1 cellular context compared by ENCODE assay signal in the genomic region with DNA sequence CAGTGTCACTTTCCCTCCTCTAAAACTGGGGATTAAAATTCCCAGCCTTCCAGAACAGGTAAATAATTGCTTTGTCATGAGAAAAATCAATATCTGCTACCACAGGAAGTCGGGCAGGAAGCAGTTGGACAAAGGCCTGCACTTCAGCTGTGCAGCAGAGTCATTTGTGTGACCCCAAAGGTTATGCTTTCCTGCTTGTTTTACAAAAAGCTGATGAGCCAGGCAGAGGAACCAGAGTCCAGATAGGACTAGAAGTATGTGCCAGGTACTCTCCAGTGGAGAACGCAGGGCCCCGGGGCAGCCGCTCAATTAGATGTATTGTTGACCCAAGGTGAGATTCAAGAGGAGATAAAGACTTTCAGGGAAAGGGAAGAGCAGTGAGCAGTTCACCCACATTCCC.
TF ChIP-seq lines count a peak whose summit lies in the region.

No MANE protein-coding gene starts in this region.

TF ChIP-seq in HepG2, 621 proteins besides CTCF, POLR2A, EP300 and RAD21 (continued from another document and continues in another):
- TF ChIP-seq, protein P1, sequence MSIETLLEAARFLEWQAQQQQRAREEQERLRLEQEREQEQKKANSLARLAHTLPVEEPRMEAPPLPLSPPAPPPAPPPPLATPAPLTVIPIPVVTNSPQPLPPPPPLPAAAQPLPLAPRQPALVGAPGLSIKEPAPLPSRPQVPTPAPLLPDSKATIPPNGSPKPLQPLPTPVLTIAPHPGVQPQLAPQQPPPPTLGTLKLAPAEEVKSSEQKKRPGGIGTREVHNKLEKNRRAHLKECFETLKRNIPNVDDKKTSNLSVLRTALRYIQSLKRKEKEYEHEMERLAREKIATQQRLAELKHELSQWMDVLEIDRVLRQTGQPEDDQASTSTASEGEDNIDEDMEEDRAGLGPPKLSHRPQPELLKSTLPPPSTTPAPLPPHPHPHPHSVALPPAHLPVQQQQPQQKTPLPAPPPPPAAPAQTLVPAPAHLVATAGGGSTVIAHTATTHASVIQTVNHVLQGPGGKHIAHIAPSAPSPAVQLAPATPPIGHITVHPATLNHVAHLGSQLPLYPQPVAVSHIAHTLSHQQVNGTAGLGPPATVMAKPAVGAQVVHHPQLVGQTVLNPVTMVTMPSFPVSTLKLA (IDR thresholded peaks at IDR 0.05) = no peak
- TF ChIP-seq ZNF251 (CRISPR knock-in tag; IDR thresholded peaks at IDR 0.05) = no peak
- peak; percentile 80 for TF ChIP-seq HNF1B (CRISPR knock-in tag; IDR thresholded peaks at IDR 0.05)
- TF ChIP-seq, protein P2, sequence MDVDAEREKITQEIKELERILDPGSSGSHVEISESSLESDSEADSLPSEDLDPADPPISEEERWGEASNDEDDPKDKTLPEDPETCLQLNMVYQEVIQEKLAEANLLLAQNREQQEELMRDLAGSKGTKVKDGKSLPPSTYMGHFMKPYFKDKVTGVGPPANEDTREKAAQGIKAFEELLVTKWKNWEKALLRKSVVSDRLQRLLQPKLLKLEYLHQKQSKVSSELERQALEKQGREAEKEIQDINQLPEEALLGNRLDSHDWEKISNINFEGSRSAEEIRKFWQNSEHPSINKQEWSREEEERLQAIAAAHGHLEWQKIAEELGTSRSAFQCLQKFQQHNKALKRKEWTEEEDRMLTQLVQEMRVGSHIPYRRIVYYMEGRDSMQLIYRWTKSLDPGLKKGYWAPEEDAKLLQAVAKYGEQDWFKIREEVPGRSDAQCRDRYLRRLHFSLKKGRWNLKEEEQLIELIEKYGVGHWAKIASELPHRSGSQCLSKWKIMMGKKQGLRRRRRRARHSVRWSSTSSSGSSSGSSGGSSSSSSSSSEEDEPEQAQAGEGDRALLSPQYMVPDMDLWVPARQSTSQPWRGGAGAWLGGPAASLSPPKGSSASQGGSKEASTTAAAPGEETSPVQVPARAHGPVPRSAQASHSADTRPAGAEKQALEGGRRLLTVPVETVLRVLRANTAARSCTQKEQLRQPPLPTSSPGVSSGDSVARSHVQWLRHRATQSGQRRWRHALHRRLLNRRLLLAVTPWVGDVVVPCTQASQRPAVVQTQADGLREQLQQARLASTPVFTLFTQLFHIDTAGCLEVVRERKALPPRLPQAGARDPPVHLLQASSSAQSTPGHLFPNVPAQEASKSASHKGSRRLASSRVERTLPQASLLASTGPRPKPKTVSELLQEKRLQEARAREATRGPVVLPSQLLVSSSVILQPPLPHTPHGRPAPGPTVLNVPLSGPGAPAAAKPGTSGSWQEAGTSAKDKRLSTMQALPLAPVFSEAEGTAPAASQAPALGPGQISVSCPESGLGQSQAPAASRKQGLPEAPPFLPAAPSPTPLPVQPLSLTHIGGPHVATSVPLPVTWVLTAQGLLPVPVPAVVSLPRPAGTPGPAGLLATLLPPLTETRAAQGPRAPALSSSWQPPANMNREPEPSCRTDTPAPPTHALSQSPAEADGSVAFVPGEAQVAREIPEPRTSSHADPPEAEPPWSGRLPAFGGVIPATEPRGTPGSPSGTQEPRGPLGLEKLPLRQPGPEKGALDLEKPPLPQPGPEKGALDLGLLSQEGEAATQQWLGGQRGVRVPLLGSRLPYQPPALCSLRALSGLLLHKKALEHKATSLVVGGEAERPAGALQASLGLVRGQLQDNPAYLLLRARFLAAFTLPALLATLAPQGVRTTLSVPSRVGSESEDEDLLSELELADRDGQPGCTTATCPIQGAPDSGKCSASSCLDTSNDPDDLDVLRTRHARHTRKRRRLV (CRISPR knock-in tag; IDR thresholded peaks at IDR 0.05) = no peak
- TF ChIP-seq ZNF34 (CRISPR knock-in tag; IDR thresholded peaks at IDR 0.05; ENCODE audit: borderline replicate concordance) = no peak
- no peak for TF ChIP-seq NFATC3 (CRISPR knock-in tag; IDR thresholded peaks at IDR 0.05)
- TF ChIP-seq, protein P3, sequence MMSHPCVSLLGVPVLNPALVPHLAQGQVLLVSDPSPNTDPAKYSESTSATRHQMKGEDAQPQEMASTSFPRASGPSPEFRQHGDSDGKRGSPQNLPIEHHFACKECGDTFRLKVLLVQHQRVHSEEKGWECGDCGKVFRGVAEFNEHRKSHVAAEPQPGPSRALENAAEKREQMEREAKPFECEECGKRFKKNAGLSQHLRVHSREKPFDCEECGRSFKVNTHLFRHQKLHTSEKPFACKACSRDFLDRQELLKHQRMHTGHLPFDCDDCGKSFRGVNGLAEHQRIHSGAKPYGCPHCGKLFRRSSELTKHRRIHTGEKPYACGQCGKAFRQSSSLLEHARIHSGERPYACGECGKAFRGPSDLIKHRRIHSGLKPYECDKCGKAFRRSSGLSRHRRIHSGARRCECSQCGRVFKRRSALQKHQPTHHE (CRISPR knock-in tag; IDR thresholded peaks at IDR 0.05; ENCODE audit: borderline replicate concordance) = no peak
- TF ChIP-seq HOXA3 (CRISPR knock-in tag; IDR thresholded peaks at IDR 0.05) = peak; percentile 66
- TF ChIP-seq ZNF577 (CRISPR knock-in tag; IDR thresholded peaks at IDR 0.05; ENCODE audit: borderline replicate concordance, low read depth) = no peak
- TF ChIP-seq SRSF4 (IDR thresholded peaks at IDR 0.05; ENCODE audit: low read depth, low read length, poor library complexity, severe bottlenecking) = no peak
- TF ChIP-seq NCOA2 (CRISPR knock-in tag; IDR thresholded peaks at IDR 0.05) = peak; percentile 81
- TF ChIP-seq ZFY (CRISPR knock-in tag; IDR thresholded peaks at IDR 0.05) = peak; percentile 62
- TF ChIP-seq PHB2 (IDR thresholded peaks at IDR 0.05; ENCODE audit: partially characterized antibody) = no peak
- TF ChIP-seq MAFF (IDR thresholded peaks at IDR 0.05; ENCODE audit: low read depth, low read length) = peak; percentile 87
- TF ChIP-seq ZNF878 (CRISPR knock-in tag; IDR thresholded peaks at IDR 0.05) = peak; percentile 52; the same call in 1 of the 2 replicates
- peak; percentile 75; the same call in 1 of the 2 replicates for TF ChIP-seq ZNF142 (CRISPR knock-in tag; IDR thresholded peaks at IDR 0.05)
- no peak for TF ChIP-seq SMYD3 (CRISPR knock-in tag; IDR thresholded peaks at IDR 0.05)
- no peak for TF ChIP-seq DR1 (CRISPR knock-in tag; IDR thresholded peaks at IDR 0.05)
- no peak for TF ChIP-seq ZNF546 (CRISPR knock-in tag; conservative IDR thresholded peaks at IDR 0.05)
- TF ChIP-seq, protein P4, sequence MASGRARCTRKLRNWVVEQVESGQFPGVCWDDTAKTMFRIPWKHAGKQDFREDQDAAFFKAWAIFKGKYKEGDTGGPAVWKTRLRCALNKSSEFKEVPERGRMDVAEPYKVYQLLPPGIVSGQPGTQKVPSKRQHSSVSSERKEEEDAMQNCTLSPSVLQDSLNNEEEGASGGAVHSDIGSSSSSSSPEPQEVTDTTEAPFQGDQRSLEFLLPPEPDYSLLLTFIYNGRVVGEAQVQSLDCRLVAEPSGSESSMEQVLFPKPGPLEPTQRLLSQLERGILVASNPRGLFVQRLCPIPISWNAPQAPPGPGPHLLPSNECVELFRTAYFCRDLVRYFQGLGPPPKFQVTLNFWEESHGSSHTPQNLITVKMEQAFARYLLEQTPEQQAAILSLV (CRISPR knock-in tag; IDR thresholded peaks at IDR 0.05; ENCODE audit: borderline replicate concordance) = no peak
- TF ChIP-seq PHF20 (CRISPR knock-in tag; IDR thresholded peaks at IDR 0.05) = no peak
- no peak for TF ChIP-seq ZBTB4 (CRISPR knock-in tag; IDR thresholded peaks at IDR 0.05; ENCODE audit: borderline replicate concordance)
- TF ChIP-seq E2F5 (CRISPR knock-in tag; conservative IDR thresholded peaks at IDR 0.05) = no peak
- peak; percentile 37; the same call in 1 of the 2 replicates for TF ChIP-seq ZNF20 (CRISPR knock-in tag; IDR thresholded peaks at IDR 0.05)
- peak; percentile 81 for TF ChIP-seq HNF4A (CRISPR knock-in tag; IDR thresholded peaks at IDR 0.05)
- 0 out of 2 replicates have a peak, but pooled peaks have one; percentile 57 for TF ChIP-seq ZNF580 (CRISPR knock-in tag; IDR thresholded peaks at IDR 0.05; ENCODE audit: borderline replicate concordance, low read depth)
- no peak for TF ChIP-seq RNF2 (conservative IDR thresholded peaks at IDR 0.05; ENCODE audit: low read depth)
- TF ChIP-seq, protein P5, sequence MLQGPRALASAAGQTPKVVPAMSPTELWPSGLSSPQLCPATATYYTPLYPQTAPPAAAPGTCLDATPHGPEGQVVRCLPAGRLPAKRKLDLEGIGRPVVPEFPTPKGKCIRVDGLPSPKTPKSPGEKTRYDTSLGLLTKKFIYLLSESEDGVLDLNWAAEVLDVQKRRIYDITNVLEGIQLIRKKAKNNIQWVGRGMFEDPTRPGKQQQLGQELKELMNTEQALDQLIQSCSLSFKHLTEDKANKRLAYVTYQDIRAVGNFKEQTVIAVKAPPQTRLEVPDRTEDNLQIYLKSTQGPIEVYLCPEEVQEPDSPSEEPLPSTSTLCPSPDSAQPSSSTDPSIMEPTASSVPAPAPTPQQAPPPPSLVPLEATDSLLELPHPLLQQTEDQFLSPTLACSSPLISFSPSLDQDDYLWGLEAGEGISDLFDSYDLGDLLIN (CRISPR knock-in tag; IDR thresholded peaks at IDR 0.05; ENCODE audit: borderline replicate concordance) = no peak
- TF ChIP-seq HDAC1 (CRISPR knock-in tag; IDR thresholded peaks at IDR 0.05) = peak; percentile 71
